Comparison of ENCODE assay signal across 8 cellular contexts in genomic region chr18:9825571-9826073, GRCh38.
A peak's percentile ranks its signal among the peaks of the same experiment; 100 is the strongest.
DNase-seq lines count a peak whose midpoint lies in the region; ATAC-seq, FAIRE-seq and TF ChIP-seq lines count a peak whose summit lies in the region.

No MANE protein-coding gene starts in this region.

- peak; percentile 81 to 90 (median 88) for ATAC-seq in pancreas
- ATAC-seq in HG03039 (IDR thresholded peaks at IDR 0.05; ENCODE audit: unreplicated experiment), result no peak

- peak; percentile 89 for FAIRE-seq in pancreas (lab: Jason Lieb, UNC)

- H3K27me3 ChIP-seq in OCI-LY3 (ENCODE audit: low read depth, low read length) (no peaks in the 10 kb centered on the region), pancreas (no peaks in the 10 kb centered on the region)

- H3K4me3 Mint-ChIP-seq in Calu3 (ENCODE audit: low read depth, unreplicated experiment), result peak overlapping the region; percentile 26
- no peak overlapping the region for H3K4me3 Mint-ChIP-seq in activated T-helper 1 cell treated with anti-CD3 and anti-CD28 coated beads, Interleukin-12 subunit alpha, Interleukin-12 subunit beta, Interleukin-2, Interleukin-4 antibody, amounts not matched to agents 30 ng/mL and 10 ng/mL and 1 ng/mL, durations not matched to agents 14 hours and 24 hours and 36 hours

- CTCF ChIA-PET in Calu3 (lab: Charles Lee), result no interaction called here

- peak; percentile 72 for DNase-seq in Calu3
- DNase-seq in erythroblast (lab: John Stamatoyannopoulos, UW), result peak; percentile 63 to 72
- DNase-seq in pancreas, result peak in 2 of 6 donors; percentile 32 to 43
- no peak for DNase-seq in SHP77 treated with DMSO at 0.1 percent for 48 hours (lab: John Stamatoyannopoulos, UW)
- DNase-seq in activated T-helper 1 cell treated with anti-CD3 and anti-CD28 coated beads, Interleukin-12 subunit alpha, Interleukin-12 subunit beta, Interleukin-2, Interleukin-4 antibody, amounts not matched to agents 30 ng/mL and 10 ng/mL and 1 ng/mL, durations not matched to agents 14 hours and 24 hours and 36 hours (ENCODE audit: low spot score), result no peak
- no peak for DNase-seq in activated naive CD4-positive, alpha-beta T cell (lab: John Stamatoyannopoulos, UW)

- WGBS in pancreas, 2 donors, result 54 to 61% methylated on average over 6 of the region's 6 CpGs

- 0 out of 2 replicates have a peak overlapping the region, but pooled peaks have one; percentile 28 for H2AFZ ChIP-seq in OCI-LY3 (ENCODE audit: low read depth, low read length)

- H3K27ac ChIP-seq in OCI-LY3 (ENCODE audit: low read length) (no peak overlapping the region), pancreas (peak overlapping the region in 3 of 4 donors; percentile 39 to 59 (median 48))

- H3K9me3 ChIP-seq in OCI-LY3 (ENCODE audit: insufficient read depth, low read length) (no peaks in the 10 kb centered on the region), pancreas (no peaks in the 10 kb centered on the region)

- H3K36me3 Mint-ChIP-seq in Calu3 (ENCODE audit: insufficient read depth, unreplicated experiment), result peaks cover 9% of the 10 kb centered on the region
- H3K36me3 Mint-ChIP-seq in activated T-helper 1 cell treated with anti-CD3 and anti-CD28 coated beads, Interleukin-12 subunit alpha, Interleukin-12 subunit beta, Interleukin-2, Interleukin-4 antibody, amounts not matched to agents 30 ng/mL and 10 ng/mL and 1 ng/mL, durations not matched to agents 14 hours and 24 hours and 36 hours (ENCODE audit: low read depth), result no peaks in the 10 kb centered on the region

- H3K9ac ChIP-seq in OCI-LY3 (ENCODE audit: low read length), result no peak overlapping the region

- peak overlapping the region; percentile 93 for H3K27ac Mint-ChIP-seq in Calu3 (ENCODE audit: unreplicated experiment)
- H3K27ac Mint-ChIP-seq in activated T-helper 1 cell treated with anti-CD3 and anti-CD28 coated beads, Interleukin-12 subunit alpha, Interleukin-12 subunit beta, Interleukin-2, Interleukin-4 antibody, amounts not matched to agents 30 ng/mL and 10 ng/mL and 1 ng/mL, durations not matched to agents 14 hours and 24 hours and 36 hours, result no peak overlapping the region

- no peaks in the 10 kb centered on the region for H4K20me1 ChIP-seq in OCI-LY3 (ENCODE audit: insufficient read depth, low read length)

- H3K4me2 ChIP-seq in OCI-LY3 (ENCODE audit: low read length), result no peak overlapping the region

- no peaks in the 10 kb centered on the region for H3K79me2 ChIP-seq in OCI-LY3 (ENCODE audit: low read length)

- no TSS peak for BruUV-seq in Calu3 (replicated peaks; lab: Mats Ljungman, UMichigan)

- H3K4me1 Mint-ChIP-seq in Calu3 (ENCODE audit: low read depth, unreplicated experiment), result peaks cover 18% of the 10 kb centered on the region
- no peaks in the 10 kb centered on the region for H3K4me1 Mint-ChIP-seq in activated T-helper 1 cell treated with anti-CD3 and anti-CD28 coated beads, Interleukin-12 subunit alpha, Interleukin-12 subunit beta, Interleukin-2, Interleukin-4 antibody, amounts not matched to agents 30 ng/mL and 10 ng/mL and 1 ng/mL, durations not matched to agents 14 hours and 24 hours and 36 hours (ENCODE audit: low read depth)

- TF ChIP-seq CTCF in Calu3 (IDR thresholded peaks at IDR 0.05; ENCODE audit: unreplicated experiment), result no peak
- TF ChIP-seq CTCF in OCI-LY3 (IDR thresholded peaks at IDR 0.05; ENCODE audit: low read depth, low read length), result no peak
- no peak for TF ChIP-seq CTCF in pancreas (IDR thresholded peaks at IDR 0.05)

- H3K9me3 Mint-ChIP-seq in Calu3 (ENCODE audit: low read depth, unreplicated experiment), result no peaks in the 10 kb centered on the region
- H3K9me3 Mint-ChIP-seq in activated T-helper 1 cell treated with anti-CD3 and anti-CD28 coated beads, Interleukin-12 subunit alpha, Interleukin-12 subunit beta, Interleukin-2, Interleukin-4 antibody, amounts not matched to agents 30 ng/mL and 10 ng/mL and 1 ng/mL, durations not matched to agents 14 hours and 24 hours and 36 hours, result no peaks in the 10 kb centered on the region

- H3K4me3 ChIP-seq in OCI-LY3 (ENCODE audit: low read length), result no peak overlapping the region
- no peak overlapping the region for H3K4me3 ChIP-seq in pancreas

- H3K4me1 ChIP-seq in OCI-LY3 (ENCODE audit: low read length) (0 out of 2 replicates have a peak, but pooled peaks cover 3% of the 10 kb centered on the region), pancreas (peaks cover 0 to 15% (median 0%) of the 10 kb centered on the region in 3 donors)

- no peaks in the 10 kb centered on the region for H3K27me3 Mint-ChIP-seq in Calu3 (ENCODE audit: unreplicated experiment)
- H3K27me3 Mint-ChIP-seq in activated T-helper 1 cell treated with anti-CD3 and anti-CD28 coated beads, Interleukin-12 subunit alpha, Interleukin-12 subunit beta, Interleukin-2, Interleukin-4 antibody, amounts not matched to agents 30 ng/mL and 10 ng/mL and 1 ng/mL, durations not matched to agents 14 hours and 24 hours and 36 hours (ENCODE audit: insufficient read depth), result peaks cover 3% of the 10 kb centered on the region

- TF ChIP-seq POLR2A in erythroblast (IDR thresholded peaks at IDR 0.05; ENCODE audit: low read length), result no peak

- intact Hi-C loops in Calu3 (cut with micrococcal nuclease; ENCODE audit: unreplicated experiment) (loop anchor here (5.0 kb wide), 4 partner anchors 52 to 127 kb away; no protein-coding TSS in a partner anchor), pancreas (cut with DNase I) (no loop called here)
- intact Hi-C loops in activated T-helper 1 cell treated with anti-CD3 and anti-CD28 coated beads, Interleukin-12 subunit alpha, Interleukin-12 subunit beta, Interleukin-2, Interleukin-4 antibody, amounts not matched to agents 30 ng/mL and 10 ng/mL and 1 ng/mL, durations not matched to agents 14 hours and 24 hours and 36 hours (cut with micrococcal nuclease), result no loop called here

- no peaks in the 10 kb centered on the region for H3K36me3 ChIP-seq in OCI-LY3 (replicated peaks; ENCODE audit: low read depth, low read length)
- no peaks in the 10 kb centered on the region for H3K36me3 ChIP-seq in pancreas

Comparison
In these comparisons a context has a peak if more than half of its experiments do, and no peak if none do; other contexts are left out.
1. DNase-seq: peak in Calu3 (single experiment) and erythroblast (2 of 2); none in SHP77 treated with DMSO at 0.1 percent for 48 hours (single experiment), activated T-helper 1 cell treated with anti-CD3 and anti-CD28 coated beads, Interleukin-12 subunit alpha, Interleukin-12 subunit beta, Interleukin-2, Interleukin-4 antibody, amounts not matched to agents 30 ng/mL and 10 ng/mL and 1 ng/mL, durations not matched to agents 14 hours and 24 hours and 36 hours (single experiment) and activated naive CD4-positive, alpha-beta T cell (0 of 4).